ENCODE assay signal across 9 cellular contexts in the genomic region with DNA sequence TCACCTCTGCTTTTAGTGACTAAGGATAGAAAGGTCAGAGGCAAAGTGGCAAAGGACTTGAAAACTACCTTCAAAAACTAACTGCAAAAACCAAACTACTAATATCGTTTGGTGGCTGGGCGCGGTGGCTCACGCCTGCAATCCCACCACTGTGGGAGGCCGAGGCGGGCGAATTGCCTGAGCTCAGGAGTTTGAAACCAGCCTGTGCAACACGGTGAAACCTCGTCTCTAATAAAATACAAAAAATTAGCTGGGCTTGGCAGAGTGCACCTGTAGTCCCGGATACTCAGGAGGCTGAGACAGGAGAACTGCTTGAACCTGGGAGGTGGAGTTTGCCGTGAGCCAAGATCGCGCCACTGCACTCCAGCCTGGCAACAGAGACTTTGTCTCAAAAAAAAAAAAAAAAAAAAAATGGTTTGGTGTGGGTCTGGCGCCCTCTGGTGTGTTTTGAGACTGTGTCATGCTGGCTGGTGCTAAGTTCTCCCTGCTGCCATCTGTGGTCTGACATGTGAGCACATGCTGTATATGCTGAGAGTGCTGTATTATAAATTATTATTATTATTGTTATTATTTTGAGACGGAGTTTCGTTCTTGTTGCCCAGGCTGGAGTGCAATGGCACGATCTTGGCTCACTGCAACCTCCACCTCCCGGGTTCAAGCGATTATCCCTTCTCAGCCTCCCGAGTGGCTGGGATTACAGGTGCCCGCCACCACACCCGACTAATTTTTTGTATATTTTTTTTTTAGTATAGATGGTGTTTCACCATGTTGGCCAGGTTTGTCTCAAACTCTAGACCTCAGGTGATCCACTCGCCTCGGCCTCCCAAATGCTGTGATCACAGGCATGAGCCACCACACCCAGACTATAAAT. TPM values are rescaled to one million over a fixed set of nuclear protein-coding genes. Genes with fewer than 3 reads are reported as not detected.
DNase-seq lines count a peak whose midpoint lies in the region; ATAC-seq and TF ChIP-seq lines count a peak whose summit lies in the region.
"Had no signal": no experiment of that assay in that cellular context is flagged by ENCODE, and none has a peak within 500 bp of the region (broad histone marks: within the 10 kb centered on the region; RNA-seq: fewer than 3 reads in every experiment).

No MANE protein-coding gene starts in this region.

- DNase-seq in CD4-positive, alpha-beta memory T cell: peak; percentile 73 to 80 (median 77)
- DNase-seq in GM19240 (ENCODE audit: insufficient read length, low spot score) (peak; percentile 65), NCI-H774 (lab: John Stamatoyannopoulos, UW) (peak; percentile 10), midbrain (lab: John Stamatoyannopoulos, UW) (peak; percentile 66)
- peak; percentile 82 for DNase-seq in activated CD8-positive, alpha-beta T cell treated with anti-CD3 and anti-CD28 coated beads for 36 hours
- DNase-seq in effector memory CD8-positive, alpha-beta T cell: peak; percentile 63 to 73 (median 65)
- DNase-seq in stimulated activated CD8-positive, alpha-beta memory T cell treated with anti-CD3 and anti-CD28 coated beads, Interleukin-7, amount 100 ng/mL, for 24 hours (ENCODE audit: low read depth): peak; percentile 17

- no peak overlapping the region for H3K27ac ChIP-seq in CD4-positive, alpha-beta memory T cell (ENCODE audit: low read depth, low read length)

- H3K27me3 Mint-ChIP-seq in CD4-positive, alpha-beta memory T cell: peaks cover 7% of the 10 kb centered on the region in 2 donors
- peaks cover 21% of the 10 kb centered on the region for H3K27me3 Mint-ChIP-seq in activated CD8-positive, alpha-beta T cell treated with anti-CD3 and anti-CD28 coated beads for 36 hours
- peaks cover 27 to 28% of the 10 kb centered on the region in 2 donors for H3K27me3 Mint-ChIP-seq in effector memory CD8-positive, alpha-beta T cell

- H3K36me3 Mint-ChIP-seq in CD4-positive, alpha-beta memory T cell: no peaks in the 10 kb centered on the region
- H3K36me3 Mint-ChIP-seq in activated CD8-positive, alpha-beta T cell treated with anti-CD3 and anti-CD28 coated beads for 36 hours (ENCODE audit: low read depth): no peaks in the 10 kb centered on the region
- H3K36me3 Mint-ChIP-seq in effector memory CD8-positive, alpha-beta T cell (ENCODE audit: insufficient read depth): peaks cover 2% of the 10 kb centered on the region
- H3K36me3 Mint-ChIP-seq: activated naive CD4-positive, alpha-beta T cell treated with anti-CD3 and anti-CD28 coated beads, Interleukin-2, amount 50 U/mL, for 24 hours had no signal

- POLR2A ChIA-PET in CD4-positive, alpha-beta memory T cell (lab: Charles Lee; ENCODE audit: partially characterized antibody): interaction anchor here (0.6 kb wide), 2 partner anchors 9 to 43 kb away, joined by 3 read pairs; no protein-coding TSS in a partner anchor
- POLR2A ChIA-PET in activated CD8-positive, alpha-beta T cell treated with anti-CD3 and anti-CD28 coated beads for 36 hours (lab: Charles Lee): interaction anchor here (0.7 to 1.8 kb wide), 2 partner anchors 13 to 469 kb away, joined by 4 to 5 read pairs; no protein-coding TSS in a partner anchor

- TF ChIP-seq CTCF in activated CD8-positive, alpha-beta T cell treated with anti-CD3 and anti-CD28 coated beads for 36 hours (IDR thresholded peaks at IDR 0.05): peak; percentile 78

- no peaks in the 10 kb centered on the region for H3K9me3 ChIP-seq in CD4-positive, alpha-beta memory T cell (ENCODE audit: control insufficient read depth in 1 of 2, low read length in 2 of 2)

- H3K9me3 Mint-ChIP-seq in CD4-positive, alpha-beta memory T cell: peaks cover 0 to 14% (median 3%) of the 10 kb centered on the region in 8 donors
- H3K9me3 Mint-ChIP-seq in activated CD8-positive, alpha-beta T cell treated with anti-CD3 and anti-CD28 coated beads for 36 hours: no peaks in the 10 kb centered on the region
- H3K9me3 Mint-ChIP-seq in effector memory CD8-positive, alpha-beta T cell: peaks cover 0 to 3% of the 10 kb centered on the region in 2 donors
- H3K9me3 Mint-ChIP-seq: activated naive CD4-positive, alpha-beta T cell treated with anti-CD3 and anti-CD28 coated beads, Interleukin-2, amount 50 U/mL, for 24 hours had no signal

- no peak overlapping the region for H3K4me3 Mint-ChIP-seq in CD4-positive, alpha-beta memory T cell
- no peak overlapping the region for H3K4me3 Mint-ChIP-seq in activated CD8-positive, alpha-beta T cell treated with anti-CD3 and anti-CD28 coated beads for 36 hours
- no peak overlapping the region for H3K4me3 Mint-ChIP-seq in effector memory CD8-positive, alpha-beta T cell
- H3K4me3 Mint-ChIP-seq: activated naive CD4-positive, alpha-beta T cell treated with anti-CD3 and anti-CD28 coated beads, Interleukin-2, amount 50 U/mL, for 24 hours had no signal

- CTCF ChIA-PET in CD4-positive, alpha-beta memory T cell (lab: Charles Lee; ENCODE audit: partially characterized antibody): interaction anchor here (0.7 to 4.0 kb wide), 28 partner anchors 8 to 165 kb away, joined by 3 to 43 read pairs (median 6); a partner anchor contains a TSS
- CTCF ChIA-PET in activated CD8-positive, alpha-beta T cell treated with anti-CD3 and anti-CD28 coated beads for 36 hours (lab: Charles Lee): interaction anchor here (0.7 to 8.3 kb wide), 26 partner anchors 8 to 310 kb away, joined by 3 to 99 read pairs (median 5); no protein-coding TSS in a partner anchor

- H3K4me3 ChIP-seq in CD4-positive, alpha-beta memory T cell (ENCODE audit: low read length in 2 of 2): no peak overlapping the region

- peak overlapping the region in 2 of 7 donors; percentile 3 to 21 for H3K27ac Mint-ChIP-seq in CD4-positive, alpha-beta memory T cell
- H3K27ac Mint-ChIP-seq in activated CD8-positive, alpha-beta T cell treated with anti-CD3 and anti-CD28 coated beads for 36 hours: no peak overlapping the region
- H3K27ac Mint-ChIP-seq in effector memory CD8-positive, alpha-beta T cell: no peak overlapping the region
- H3K27ac Mint-ChIP-seq: activated naive CD4-positive, alpha-beta T cell treated with anti-CD3 and anti-CD28 coated beads, Interleukin-2, amount 50 U/mL, for 24 hours had no signal

- H3K27me3 ChIP-seq in CD4-positive, alpha-beta memory T cell (ENCODE audit: insufficient read depth, low read length): no peaks in the 10 kb centered on the region

- no peaks in the 10 kb centered on the region for H3K4me1 ChIP-seq in CD4-positive, alpha-beta memory T cell (ENCODE audit: insufficient read depth, low read length)

- H3K4me1 Mint-ChIP-seq in CD4-positive, alpha-beta memory T cell: no peaks in the 10 kb centered on the region
- no peaks in the 10 kb centered on the region for H3K4me1 Mint-ChIP-seq in activated CD8-positive, alpha-beta T cell treated with anti-CD3 and anti-CD28 coated beads for 36 hours (ENCODE audit: low read depth)
- H3K4me1 Mint-ChIP-seq in effector memory CD8-positive, alpha-beta T cell (ENCODE audit: low read depth in 2 of 2): no peaks in the 10 kb centered on the region
- H3K4me1 Mint-ChIP-seq: activated naive CD4-positive, alpha-beta T cell treated with anti-CD3 and anti-CD28 coated beads, Interleukin-2, amount 50 U/mL, for 24 hours had no signal

- intact Hi-C loops in CD4-positive, alpha-beta memory T cell (cut with micrococcal nuclease): loop anchor here (1.0 to 5.0 kb wide), 5 partner anchors 34 to 216 kb away; a partner anchor contains a TSS
- intact Hi-C loops in activated CD8-positive, alpha-beta T cell treated with anti-CD3 and anti-CD28 coated beads for 36 hours (cut with micrococcal nuclease): loop anchor here (2.0 to 5.0 kb wide), 2 partner anchors 43 to 151 kb away; no protein-coding TSS in a partner anchor

- H3K36me3 ChIP-seq in CD4-positive, alpha-beta memory T cell (ENCODE audit: insufficient read depth, low read length): no peaks in the 10 kb centered on the region

- ATAC-seq in HG03460 (IDR thresholded peaks at IDR 0.05; ENCODE audit: unreplicated experiment): peak; percentile 77
- ATAC-seq in activated CD8-positive, alpha-beta T cell treated with anti-CD3 and anti-CD28 coated beads for 36 hours: peak; percentile 98
- peak; percentile 100 for ATAC-seq in effector memory CD8-positive, alpha-beta T cell (replicated peaks)

RNA-seq across cellular contexts. Expression of a gene that starts 36.0 kb away (rescaled TPM):
- not detected for total RNA-seq in CD4-positive, alpha-beta memory T cell
- under 1 TPM in 1 of 2 donors, not detected in 1; 0.84 TPM for polyA plus RNA-seq in CD4-positive, alpha-beta memory T cell
- not detected for total RNA-seq in activated CD8-positive, alpha-beta T cell treated with anti-CD3 and anti-CD28 coated beads for 36 hours

RNA-seq across cellular contexts. Expression of a gene that starts 47.8 kb away (rescaled TPM):
- not detected for total RNA-seq in CD4-positive, alpha-beta memory T cell
- not detected for polyA plus RNA-seq in CD4-positive, alpha-beta memory T cell
- total RNA-seq in activated CD8-positive, alpha-beta T cell treated with anti-CD3 and anti-CD28 coated beads for 36 hours: 1 to 10 TPM; 4.4 TPM

Comparison
In these comparisons a context has a peak if more than half of its experiments do, and no peak if none do; other contexts are left out.
1. DNase-seq: peak in every context shown above with its lines; median percentile 82 in activated CD8-positive, alpha-beta T cell treated with anti-CD3 and anti-CD28 coated beads for 36 hours; 77 in CD4-positive, alpha-beta memory T cell; 66 in midbrain; 65 in GM19240; 65 in effector memory CD8-positive, alpha-beta T cell; 17 in stimulated activated CD8-positive, alpha-beta memory T cell treated with anti-CD3 and anti-CD28 coated beads, Interleukin-7, amount 100 ng/mL, for 24 hours; 10 in NCI-H774.
2. RNA of a gene that starts 47.8 kb away (total RNA-seq): 4.4 TPM in activated CD8-positive, alpha-beta T cell treated with anti-CD3 and anti-CD28 coated beads for 36 hours; not detected in CD4-positive, alpha-beta memory T cell; every median in the first group is over 4 times any median in the second.
3. Peak in every context shown above with its lines, with median percentiles within 50 percentile points of each other: ATAC-seq.